8 cellular contexts compared by ENCODE assay signal in genomic region chr10:100347568-100348195, GRCh38. TPM values are rescaled to one million over a fixed set of nuclear protein-coding genes. Genes with fewer than 3 reads are reported as not detected.
DNase-seq lines count a peak whose midpoint lies in the region; ATAC-seq and TF ChIP-seq lines count a peak whose summit lies in the region.

No MANE protein-coding gene starts in this region.

- BruUV-seq in Caco-2 (replicated peaks; lab: Mats Ljungman, UMichigan): TSS peak; percentile 39

- TF ChIP-seq CTCF in Caco-2 (IDR thresholded peaks at IDR 0.05; ENCODE audit: insufficient read depth in 1 of 2, low read depth in 1 of 2, low read length in 1 of 2, severe bottlenecking in 1 of 2, unreplicated experiment in 1 of 2): no peak

- H3K4me3 Mint-ChIP-seq in Caco-2 (ENCODE audit: unreplicated experiment): peak overlapping the region; percentile 96

- H3K9ac ChIP-seq in iPS-20b (ENCODE audit: low read depth, low read length) (peak overlapping the region; percentile 98), stomach smooth muscle (ENCODE audit: low read length in 2 of 2) (peak overlapping the region in 1 of 2 donors; percentile 21)

- H3K4me3 ChIP-seq in Caco-2 (ENCODE audit: low read depth, low read length) (peak overlapping the region; percentile 90), iPS-20b (ENCODE audit: low read length) (peak overlapping the region; percentile 98), stomach smooth muscle (ENCODE audit: low read length in 2 of 2) (peak overlapping the region; percentile 70 to 77)

- H3K27me3 ChIP-seq in Caco-2 (replicated peaks; ENCODE audit: control insufficient read depth, insufficient read depth, low read length): no peaks in the 10 kb centered on the region
- no peaks in the 10 kb centered on the region for H3K27me3 ChIP-seq in iPS-20b (ENCODE audit: insufficient read depth, low read length)
- H3K27me3 ChIP-seq in stomach smooth muscle (ENCODE audit: control insufficient read depth in 1 of 2, insufficient read depth in 2 of 2, low read length in 2 of 2): peaks cover 26 to 29% of the 10 kb centered on the region in 2 donors

- CTCF ChIA-PET in Caco-2 (lab: Charles Lee): interaction anchor here (0.8 to 2.0 kb wide), 3 partner anchors 13 to 257 kb away, joined by 3 to 18 read pairs (median 4); no protein-coding TSS in a partner anchor

- H3K36me3 ChIP-seq in Caco-2 (ENCODE audit: control insufficient read depth, insufficient read depth, low read length) (peaks cover 9% of the 10 kb centered on the region), iPS-20b (ENCODE audit: insufficient read depth, low read depth, low read length) (peaks cover 52% of the 10 kb centered on the region), stomach smooth muscle (ENCODE audit: control insufficient read depth in 2 of 2, insufficient read depth in 2 of 2, low read length in 2 of 2) (no peaks in the 10 kb centered on the region)

- H3K27ac ChIP-seq in angular gyrus (ENCODE audit: low read depth, low read length) (peak overlapping the region; percentile 60), iPS-20b (ENCODE audit: low read length) (peak overlapping the region; percentile 92), stomach smooth muscle (ENCODE audit: low read length) (no peak overlapping the region)

- peaks cover 59% of the 10 kb centered on the region for H3K36me3 Mint-ChIP-seq in Caco-2 (ENCODE audit: insufficient read depth, unreplicated experiment)

- ATAC-seq in HG03159 (IDR thresholded peaks at IDR 0.05; ENCODE audit: unreplicated experiment) (peak; percentile 2), HG03280 (IDR thresholded peaks at IDR 0.05; ENCODE audit: unreplicated experiment) (no peak), HG02759 (IDR thresholded peaks at IDR 0.05; ENCODE audit: unreplicated experiment) (no peak)

- H3K27ac Mint-ChIP-seq in Caco-2 (ENCODE audit: unreplicated experiment): peak overlapping the region; percentile 75

- H3K4me1 Mint-ChIP-seq in Caco-2 (ENCODE audit: low read depth, unreplicated experiment): peaks cover 42% of the 10 kb centered on the region

- H3K9me3 Mint-ChIP-seq in Caco-2 (ENCODE audit: unreplicated experiment): no peaks in the 10 kb centered on the region

- intact Hi-C loops in Caco-2 (cut with micrococcal nuclease; ENCODE audit: unreplicated experiment): loop anchor here (2.0 kb wide), 1 partner anchor 13 kb away; no protein-coding TSS in a partner anchor

- no peaks in the 10 kb centered on the region for H3K9me3 ChIP-seq in Caco-2
- no peaks in the 10 kb centered on the region for H3K9me3 ChIP-seq in iPS-20b (ENCODE audit: insufficient read depth, low read depth, low read length)
- no peaks in the 10 kb centered on the region for H3K9me3 ChIP-seq in stomach smooth muscle (ENCODE audit: control insufficient read depth in 2 of 2, low read length in 2 of 2)

- no peak for DNase-seq in Caco-2
- DNase-seq in GM19240 (ENCODE audit: insufficient read length, low spot score): no peak

- POLR2A ChIA-PET in Caco-2 (lab: Charles Lee): interaction anchor here (1.0 to 5.2 kb wide), 3 partner anchors 12 to 26 kb away, joined by 3 to 155 read pairs (median 16); no protein-coding TSS in a partner anchor

- H3K4me1 ChIP-seq in Caco-2 (peaks cover 29% of the 10 kb centered on the region), iPS-20b (ENCODE audit: insufficient read depth, low read length) (peaks cover 30% of the 10 kb centered on the region), stomach smooth muscle (ENCODE audit: control insufficient read depth, insufficient read depth, low read length) (peaks cover 19% of the 10 kb centered on the region)

- no peaks in the 10 kb centered on the region for H3K27me3 Mint-ChIP-seq in Caco-2 (ENCODE audit: insufficient read depth, unreplicated experiment)

RNA-seq across cellular contexts. Expression of gene SCD, which starts 0.6 kb away (rescaled TPM):
- total RNA-seq in Caco-2 (2022): 449 and 457 TPM in 2 replicates

RNA-seq across cellular contexts. Expression of gene PKD2L1, which starts 17.7 kb away (rescaled TPM):
- total RNA-seq in Caco-2 (2022): 0.19 TPM in 1 of 2 replicates, not detected in the other
